ENCODE assay signal across 28 cellular contexts in the genomic region with DNA sequence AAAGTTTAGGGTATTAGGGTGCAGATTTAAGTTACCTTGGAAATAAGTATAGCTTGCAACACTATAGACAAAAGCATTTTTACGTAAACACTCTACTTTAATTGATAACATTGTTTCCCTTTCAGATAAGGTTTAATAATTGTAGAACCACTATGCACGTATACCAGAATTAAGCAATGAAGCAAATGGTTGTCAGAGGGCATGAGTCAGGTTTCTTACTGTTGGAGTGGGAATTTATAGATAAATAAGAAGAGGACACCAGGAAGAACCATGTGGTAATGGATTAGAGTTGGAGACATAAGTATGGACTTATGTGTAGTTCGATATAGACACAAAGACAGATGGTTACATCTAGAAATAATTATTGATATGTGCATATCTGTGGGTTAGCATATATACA.
"Had no signal": no experiment of that assay in that cellular context is flagged by ENCODE, and none has a peak within 500 bp of the region (broad histone marks: within the 10 kb centered on the region; RNA-seq: fewer than 3 reads in every experiment).

No MANE protein-coding gene starts in this region.

- H3K36me3 ChIP-seq: gastrocnemius medialis, suprapubic skin, tibial nerve had no signal

- H3K4me3 ChIP-seq: coronary artery, gastrocnemius medialis, skin epidermis, suprapubic skin, tibial nerve had no signal

- H3K9me3 Mint-ChIP-seq: activated CD4-positive, alpha-beta memory T cell treated with anti-CD3 and anti-CD28 coated beads, Interleukin-2, amount 10 ng/mL, durations not matched to agents 7 days and 5 days; central memory CD8-positive, alpha-beta T cell; endodermal cell; nephron progenitor cell; stimulated activated effector memory CD8-positive, alpha-beta T cell treated with anti-CD3 and anti-CD28 coated beads, Interleukin-12 subunit alpha, Interleukin-12 subunit beta, amount 100 ng/mL, for 72 hours; stimulated activated naive CD8-positive, alpha-beta T cell treated with anti-CD3 and anti-CD28 coated beads, Interleukin-15, amount 100 ng/mL, for 72 hours had no signal

- DNase-seq: activated CD4-positive, alpha-beta memory T cell treated with anti-CD3 and anti-CD28 coated beads, Interleukin-2, amount 10 ng/mL, durations not matched to agents 7 days and 5 days; activated CD4-positive, alpha-beta T cell treated with anti-CD3 and anti-CD28 coated beads for 48 hours; activated effector memory CD4-positive, alpha-beta T cell treated with anti-CD3 and anti-CD28 coated beads, Interleukin-2, amount 50 U/mL, for 16 hours; activated naive CD4-positive, alpha-beta T cell treated with anti-CD3 and anti-CD28 coated beads, Interleukin-2, amount 10 ng/mL, durations not matched to agents 7 days and 5 days; activated naive CD8-positive, alpha-beta T cell treated with anti-CD3 and anti-CD28 coated beads, Interleukin-2, amount 50 U/mL, for 24 hours; activated T-cell treated with anti-CD3 and anti-CD28 coated beads, Interleukin-2, amount 50 U/mL, for 72 hours; anterior cingulate cortex; endodermal cell; gastrocnemius medialis; head of caudate nucleus; islet precursor cell; left cardiac atrium; nephron progenitor cell; nucleus accumbens; right cardiac atrium; stimulated activated CD4-positive, alpha-beta T cell treated with anti-CD3 and anti-CD28 coated beads, Interleukin-2, amount 100 ng/mL, for 24 hours; stimulated activated naive CD8-positive, alpha-beta T cell treated with anti-CD3 and anti-CD28 coated beads, Interleukin-15, amount 100 ng/mL, for 72 hours; T1000 had no signal

- H2AFZ ChIP-seq: parathyroid adenoma had no signal

- ATAC-seq: activated naive CD8-positive, alpha-beta T cell treated with anti-CD3 and anti-CD28 coated beads, Interleukin-2, amount 50 U/mL, for 24 hours; activated T-cell treated with anti-CD3 and anti-CD28 coated beads, Interleukin-2, amount 50 U/mL, for 72 hours; gastrocnemius medialis; left cardiac atrium; right cardiac atrium; stimulated activated effector memory CD8-positive, alpha-beta T cell treated with anti-CD3 and anti-CD28 coated beads, Interleukin-12 subunit alpha, Interleukin-12 subunit beta, amount 100 ng/mL, for 72 hours; stimulated activated naive CD8-positive, alpha-beta T cell treated with anti-CD3 and anti-CD28 coated beads, Interleukin-15, amount 100 ng/mL, for 72 hours had no signal

- H3K79me2 ChIP-seq: parathyroid adenoma had no signal

- H3K36me3 Mint-ChIP-seq: activated naive CD4-positive, alpha-beta T cell treated with anti-CD3 and anti-CD28 coated beads, Interleukin-2, amount 10 ng/mL, durations not matched to agents 7 days and 5 days; brain; stimulated activated effector memory CD8-positive, alpha-beta T cell treated with anti-CD3 and anti-CD28 coated beads, Interleukin-12 subunit alpha, Interleukin-12 subunit beta, amount 100 ng/mL, for 72 hours had no signal

- H3K27ac Mint-ChIP-seq: activated CD4-positive, alpha-beta memory T cell treated with anti-CD3 and anti-CD28 coated beads, Interleukin-2, amount 10 ng/mL, durations not matched to agents 7 days and 5 days; activated naive CD4-positive, alpha-beta T cell treated with anti-CD3 and anti-CD28 coated beads, Interleukin-2, amount 10 ng/mL, durations not matched to agents 7 days and 5 days; activated naive CD8-positive, alpha-beta T cell treated with anti-CD3 and anti-CD28 coated beads, Interleukin-2, amount 50 U/mL, for 24 hours; activated T-cell treated with anti-CD3 and anti-CD28 coated beads, Interleukin-2, amount 50 U/mL, for 72 hours; brain; endodermal cell; nephron progenitor cell; stimulated activated effector memory CD8-positive, alpha-beta T cell treated with anti-CD3 and anti-CD28 coated beads, Interleukin-12 subunit alpha, Interleukin-12 subunit beta, amount 100 ng/mL, for 72 hours; stimulated activated naive CD8-positive, alpha-beta T cell treated with anti-CD3 and anti-CD28 coated beads, Interleukin-15, amount 100 ng/mL, for 72 hours; T-helper 1 cell treated with Interleukin-12 subunit alpha and Interleukin-12 subunit beta and Interleukin-4 antibody, amounts not matched to agents 30 μg/mL and 1 μg/mL, for 36 hours had no signal

- H3K27me3 ChIP-seq: gastrocnemius medialis, suprapubic skin, tibial nerve had no signal

- H3K4me1 Mint-ChIP-seq: activated CD4-positive, alpha-beta memory T cell treated with anti-CD3 and anti-CD28 coated beads, Interleukin-2, amount 10 ng/mL, durations not matched to agents 7 days and 5 days; activated naive CD4-positive, alpha-beta T cell treated with anti-CD3 and anti-CD28 coated beads, Interleukin-2, amount 10 ng/mL, durations not matched to agents 7 days and 5 days; activated naive CD8-positive, alpha-beta T cell treated with anti-CD3 and anti-CD28 coated beads, Interleukin-2, amount 50 U/mL, for 24 hours; brain; central memory CD8-positive, alpha-beta T cell; nephron progenitor cell; stimulated activated effector memory CD8-positive, alpha-beta T cell treated with anti-CD3 and anti-CD28 coated beads, Interleukin-12 subunit alpha, Interleukin-12 subunit beta, amount 100 ng/mL, for 72 hours; stimulated activated naive CD8-positive, alpha-beta T cell treated with anti-CD3 and anti-CD28 coated beads, Interleukin-15, amount 100 ng/mL, for 72 hours had no signal

- H3K27ac ChIP-seq: coronary artery, epithelial cell of prostate, gastrocnemius medialis, parathyroid adenoma, skin epidermis, suprapubic skin, tibial nerve had no signal

- H3K4me3 Mint-ChIP-seq: activated CD4-positive, alpha-beta memory T cell treated with anti-CD3 and anti-CD28 coated beads, Interleukin-2, amount 10 ng/mL, durations not matched to agents 7 days and 5 days; activated naive CD4-positive, alpha-beta T cell treated with anti-CD3 and anti-CD28 coated beads, Interleukin-2, amount 10 ng/mL, durations not matched to agents 7 days and 5 days; activated naive CD8-positive, alpha-beta T cell treated with anti-CD3 and anti-CD28 coated beads, Interleukin-2, amount 50 U/mL, for 24 hours; activated T-cell treated with anti-CD3 and anti-CD28 coated beads, Interleukin-2, amount 50 U/mL, for 72 hours; brain; central memory CD8-positive, alpha-beta T cell; endodermal cell; nephron progenitor cell; stimulated activated effector memory CD8-positive, alpha-beta T cell treated with anti-CD3 and anti-CD28 coated beads, Interleukin-12 subunit alpha, Interleukin-12 subunit beta, amount 100 ng/mL, for 72 hours; stimulated activated naive CD8-positive, alpha-beta T cell treated with anti-CD3 and anti-CD28 coated beads, Interleukin-15, amount 100 ng/mL, for 72 hours; T-helper 1 cell treated with Interleukin-12 subunit alpha and Interleukin-12 subunit beta and Interleukin-4 antibody, amounts not matched to agents 30 μg/mL and 1 μg/mL, for 36 hours had no signal

- H3K9me3 ChIP-seq: gastrocnemius medialis, suprapubic skin had no signal

- H3K9ac ChIP-seq: parathyroid adenoma had no signal

- H3K4me1 ChIP-seq: gastrocnemius medialis, parathyroid adenoma, suprapubic skin, tibial nerve had no signal

- H3K27me3 Mint-ChIP-seq: activated CD4-positive, alpha-beta memory T cell treated with anti-CD3 and anti-CD28 coated beads, Interleukin-2, amount 10 ng/mL, durations not matched to agents 7 days and 5 days; activated naive CD4-positive, alpha-beta T cell treated with anti-CD3 and anti-CD28 coated beads, Interleukin-2, amount 10 ng/mL, durations not matched to agents 7 days and 5 days; activated naive CD8-positive, alpha-beta T cell treated with anti-CD3 and anti-CD28 coated beads, Interleukin-2, amount 50 U/mL, for 24 hours; central memory CD8-positive, alpha-beta T cell; stimulated activated naive CD8-positive, alpha-beta T cell treated with anti-CD3 and anti-CD28 coated beads, Interleukin-15, amount 100 ng/mL, for 72 hours had no signal
